In the genomic region with DNA sequence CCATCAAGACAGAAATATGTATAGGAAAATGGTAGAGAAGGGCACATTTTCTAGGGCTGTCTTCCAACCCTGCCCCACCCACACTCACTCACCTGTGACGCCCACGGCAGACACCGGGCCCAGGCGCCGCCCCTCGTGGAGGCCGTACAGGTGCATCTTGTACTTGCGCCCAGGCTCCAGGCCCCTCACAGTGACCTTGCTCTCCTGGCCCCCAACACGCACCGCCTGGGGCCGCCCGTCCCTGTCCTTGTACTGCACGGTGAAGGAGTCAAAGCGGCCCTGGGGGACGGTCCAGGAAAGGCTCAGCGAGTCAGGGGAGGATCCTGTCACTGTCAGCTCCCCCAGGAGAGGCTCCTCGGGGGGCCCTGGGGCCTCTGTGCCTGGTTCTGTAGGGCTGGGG, we compare ENCODE assay signal across 22 cellular contexts. TPM values are rescaled to one million over a fixed set of nuclear protein-coding genes. Genes with fewer than 3 reads are reported as not detected.
A peak's percentile ranks its signal among the peaks of the same experiment; 100 is the strongest.
DNase-seq lines count a peak whose midpoint lies in the region; ATAC-seq and TF ChIP-seq lines count a peak whose summit lies in the region.
"Had no signal": no experiment of that assay in that cellular context is flagged by ENCODE, and none has a peak within 500 bp of the region (broad histone marks: within the 10 kb centered on the region; RNA-seq: fewer than 3 reads in every experiment).

No MANE protein-coding gene starts in this region.

- no peak overlapping the region for H3K4me3 ChIP-seq in right cardiac atrium (ENCODE audit: low read length)
- H3K4me3 ChIP-seq in gastroesophageal sphincter, result no peak overlapping the region
- H3K4me3 ChIP-seq: K562, PC-9 had no signal

- WGBS in right cardiac atrium, result 89% methylated on average over 17 of the region's 17 CpGs
- whole genome bisulfite sequencing in gastroesophageal sphincter (ENCODE audit: low coverage in 1 of 2), 2 donors, result 88% methylated on average over 4 of the region's 17 CpGs; no CpG with 5 or more reads in 1 of the 2 donors

- peaks cover 0 to 71% of the 10 kb centered on the region in 2 donors for H3K36me3 ChIP-seq in gastroesophageal sphincter

- no peak for TF ChIP-seq EP300 in gastroesophageal sphincter (IDR thresholded peaks at IDR 0.05)

- intact Hi-C loops in right cardiac atrium (cut with DNase I), result no loop called here
- intact Hi-C loops in cardiac septum (cut with DNase I), result no loop called here

- H3K27ac ChIP-seq in right cardiac atrium (ENCODE audit: low read length) (no peak overlapping the region), gastroesophageal sphincter (peak overlapping the region in 3 of 4 donors; percentile 10 to 57 (median 44))
- H3K27ac ChIP-seq: PC-9 had no signal

- ATAC-seq in right cardiac atrium, result no peak
- no peak for ATAC-seq in activated T-helper 17 cell treated with anti-CD3 and anti-CD28 coated beads, Interleukin-2, amount 50 U/mL, for 72 hours (replicated peaks)
- ATAC-seq in gastroesophageal sphincter, result no peak
- ATAC-seq in GM19035 (IDR thresholded peaks at IDR 0.05; ENCODE audit: unreplicated experiment), result no peak
- no peak for ATAC-seq in HG03439 (IDR thresholded peaks at IDR 0.05; ENCODE audit: unreplicated experiment)
- ATAC-seq: HCT116, K562 had no signal

- no peak for TF ChIP-seq CTCF in gastroesophageal sphincter (IDR thresholded peaks at IDR 0.05)
- TF ChIP-seq CTCF in nephron progenitor cell (IDR thresholded peaks at IDR 0.05), result no peak

- H3K4me1 Mint-ChIP-seq in activated T-helper 17 cell treated with anti-CD3 and anti-CD28 coated beads, Interleukin-2, amount 50 U/mL, for 72 hours, result no peaks in the 10 kb centered on the region
- peaks cover 37% of the 10 kb centered on the region for H3K4me1 Mint-ChIP-seq in nephron progenitor cell
- H3K4me1 Mint-ChIP-seq: CD4-positive, CD25-positive, alpha-beta regulatory T cell had no signal

- peak in 2 of 3 donors; percentile 46 to 54 for DNase-seq in right cardiac atrium
- no peak for DNase-seq in cardiac septum (ENCODE audit: low spot score)
- no peak for DNase-seq in nephron progenitor cell
- DNase-seq in HUDEP-2 (lab: John Stamatoyannopoulos, UW; ENCODE audit: unreplicated experiment in 76 of 76), result no peak
- DNase-seq: CD4-positive, CD25-positive, alpha-beta regulatory T cell; DMS153; DND-41; MM.1S; NCI-H2029; NCI-H446 treated with DMSO at 0.1 percent for 48 hours; NCI-H526; NCI-H82; PC-9; SHP77 treated with DMSO at 0.1 percent for 48 hours had no signal

- H3K4me3 Mint-ChIP-seq in activated T-helper 17 cell treated with anti-CD3 and anti-CD28 coated beads, Interleukin-2, amount 50 U/mL, for 72 hours, result no peak overlapping the region
- no peak overlapping the region for H3K4me3 Mint-ChIP-seq in nephron progenitor cell
- H3K4me3 Mint-ChIP-seq: CD4-positive, CD25-positive, alpha-beta regulatory T cell had no signal

- H3K27me3 ChIP-seq in right cardiac atrium (ENCODE audit: control insufficient read depth, insufficient read depth), result no peaks in the 10 kb centered on the region
- H3K27me3 ChIP-seq in gastroesophageal sphincter, result no peaks in the 10 kb centered on the region

- no peaks in the 10 kb centered on the region for H3K9me3 Mint-ChIP-seq in activated T-helper 17 cell treated with anti-CD3 and anti-CD28 coated beads, Interleukin-2, amount 50 U/mL, for 72 hours
- H3K9me3 Mint-ChIP-seq in nephron progenitor cell, result no peaks in the 10 kb centered on the region

- H3K4me1 ChIP-seq in right cardiac atrium (ENCODE audit: control insufficient read depth, insufficient read depth, low read length) (no peaks in the 10 kb centered on the region), gastroesophageal sphincter (peaks cover 0 to 8% (median 0%) of the 10 kb centered on the region in 3 donors)

- TF ChIP-seq POLR2A in gastroesophageal sphincter (IDR thresholded peaks at IDR 0.05), result no peak

- H3K9me3 ChIP-seq in right cardiac atrium (ENCODE audit: control insufficient read depth, low read length) (no peaks in the 10 kb centered on the region), gastroesophageal sphincter (no peaks in the 10 kb centered on the region)

- peaks cover 5% of the 10 kb centered on the region for H3K27me3 Mint-ChIP-seq in activated T-helper 17 cell treated with anti-CD3 and anti-CD28 coated beads, Interleukin-2, amount 50 U/mL, for 72 hours
- peaks cover 16% of the 10 kb centered on the region for H3K27me3 Mint-ChIP-seq in nephron progenitor cell (ENCODE audit: low read depth, poor library complexity)
- H3K27me3 Mint-ChIP-seq: CD4-positive, CD25-positive, alpha-beta regulatory T cell had no signal

- H3K36me3 Mint-ChIP-seq in activated T-helper 17 cell treated with anti-CD3 and anti-CD28 coated beads, Interleukin-2, amount 50 U/mL, for 72 hours (ENCODE audit: low read depth), result no peaks in the 10 kb centered on the region
- no peaks in the 10 kb centered on the region for H3K36me3 Mint-ChIP-seq in nephron progenitor cell (ENCODE audit: low read depth)

- H3K27ac Mint-ChIP-seq in activated T-helper 17 cell treated with anti-CD3 and anti-CD28 coated beads, Interleukin-2, amount 50 U/mL, for 72 hours, result peak overlapping the region; percentile 38
- peak overlapping the region; percentile 43 for H3K27ac Mint-ChIP-seq in nephron progenitor cell

RNA-seq across cellular contexts. Expression of a gene that starts 19.8 kb away (rescaled TPM):
- total RNA-seq in right cardiac atrium (1 to 10 TPM in 1 of 4 donors, under 1 TPM in 2, not detected in 1; 0.47 to 3.2 (median 0.51) TPM), cardiac septum (2.0 TPM), gastroesophageal sphincter (1 to 10 TPM in 1 of 4 donors, under 1 TPM in 2, not detected in 1; 0.47 to 1.7 (median 0.81) TPM)
- 0.48 TPM for polyA plus RNA-seq in right cardiac atrium
- under 1 TPM; 0.16 to 0.91 TPM for total RNA-seq in activated T-helper 17 cell treated with anti-CD3 and anti-CD28 coated beads, Interleukin-2, amount 50 U/mL, for 72 hours
- total RNA-seq: CD4-positive, CD25-positive, alpha-beta regulatory T cell; HT-29; RPMI7951 had no signal
- polyA plus RNA-seq: CD4-positive, CD25-positive, alpha-beta regulatory T cell had no signal

RNA-seq across cellular contexts. Expression of a gene that starts 43.4 kb away (rescaled TPM):
- 100 to 1,000 TPM in 3 of 4 donors, 10 to 100 TPM in 1; 86.0 to 163 (median 139) TPM for total RNA-seq in right cardiac atrium
- 41.2 TPM for polyA plus RNA-seq in right cardiac atrium
- 92.4 TPM for total RNA-seq in cardiac septum
- total RNA-seq in activated T-helper 17 cell treated with anti-CD3 and anti-CD28 coated beads, Interleukin-2, amount 50 U/mL, for 72 hours, result 1 to 10 TPM; 5.9 to 6.1 TPM
- total RNA-seq in gastroesophageal sphincter, result 100 to 1,000 TPM in 1 of 4 donors, 10 to 100 TPM in 3; 45.6 to 259 (median 82.1) TPM

RNA-seq across cellular contexts. Expression of a gene that starts 51.2 kb away (rescaled TPM):
- total RNA-seq in right cardiac atrium (100 to 1,000 TPM in 3 of 4 donors, 10 to 100 TPM in 1; 77.9 to 182 (median 115) TPM), cardiac septum (59.9 TPM), gastroesophageal sphincter (100 to 1,000 TPM; 148 to 394 (median 190) TPM)
- polyA plus RNA-seq in right cardiac atrium, result 99.0 TPM
- 10 to 100 TPM in 1 of 2 donors, 1 to 10 TPM in 1; 7.2 to 26.8 TPM for total RNA-seq in activated T-helper 17 cell treated with anti-CD3 and anti-CD28 coated beads, Interleukin-2, amount 50 U/mL, for 72 hours
- total RNA-seq: HT-29 had no signal

Comparison
In these comparisons a context has a peak if more than half of its experiments do, and no peak if none do; other contexts are left out.
1. DNase-seq: peak in right cardiac atrium (2 of 3); none in cardiac septum (single experiment), nephron progenitor cell (single experiment) and HUDEP-2 (0 of 76).
2. RNA of a gene that starts 43.4 kb away (total RNA-seq): 86.0 to 163 TPM in right cardiac atrium, 92.4 TPM in cardiac septum (single experiment) and 45.6 to 259 TPM in gastroesophageal sphincter; 5.9 to 6.1 TPM in activated T-helper 17 cell treated with anti-CD3 and anti-CD28 coated beads, Interleukin-2, amount 50 U/mL, for 72 hours; every median in the first group is over 4 times any median in the second.